26 cellular contexts compared by ENCODE assay signal in the genomic region with DNA sequence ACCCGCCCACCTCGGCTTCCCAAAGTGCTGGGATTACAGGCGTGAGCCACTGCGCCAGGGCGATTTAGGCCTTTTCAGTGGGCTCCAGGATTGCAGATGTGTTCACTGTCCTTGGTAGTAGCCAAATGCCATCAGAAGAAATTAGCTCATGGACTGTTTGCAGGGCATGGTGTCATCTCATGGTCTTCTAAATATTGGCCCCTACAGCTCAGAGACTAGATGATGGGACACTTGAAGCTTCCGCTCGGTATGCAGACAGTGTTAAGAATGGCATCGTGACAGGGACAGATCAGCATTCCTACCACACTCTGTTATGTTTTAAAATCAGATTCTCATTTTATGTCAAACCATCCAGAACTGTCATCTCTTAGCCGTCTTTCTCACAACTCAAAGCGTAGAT. TPM values are rescaled to one million over a fixed set of nuclear protein-coding genes. Genes with fewer than 3 reads are reported as not detected.
A peak's percentile ranks its signal among the peaks of the same experiment; 100 is the strongest.
DNase-seq lines count a peak whose midpoint lies in the region; ATAC-seq and TF ChIP-seq lines count a peak whose summit lies in the region.
"Had no signal": no experiment of that assay in that cellular context is flagged by ENCODE, and none has a peak within 500 bp of the region (broad histone marks: within the 10 kb centered on the region; RNA-seq: fewer than 3 reads in every experiment).

No MANE protein-coding gene starts in this region.

- H3K9me3 ChIP-seq in right cardiac atrium (ENCODE audit: control insufficient read depth, low read length) (no peaks in the 10 kb centered on the region), left ventricle myocardium inferior (replicated peaks) (no peaks in the 10 kb centered on the region)
- H3K9me3 ChIP-seq: BE2C, BLaER1 had no signal

- peak overlapping the region; percentile 9 for H3K4me3 Mint-ChIP-seq in glutamatergic neuron (ENCODE audit: unreplicated experiment)
- H3K4me3 Mint-ChIP-seq in activated CD4-positive, alpha-beta T cell treated with anti-CD3 and anti-CD28 coated beads for 36 hours = no peak overlapping the region
- H3K4me3 Mint-ChIP-seq: CD14-positive monocyte; CD4-positive, alpha-beta memory T cell; CD4-positive, CD25-positive, alpha-beta regulatory T cell; CD8-positive, alpha-beta memory T cell had no signal

- ATAC-seq in left cardiac atrium = peak; percentile 64 to 75
- no peak for ATAC-seq in Right ventricle myocardium inferior
- ATAC-seq in right cardiac atrium = peak; percentile 47 to 64
- ATAC-seq in activated CD4-positive, alpha-beta T cell treated with anti-CD3 and anti-CD28 coated beads for 36 hours = no peak
- ATAC-seq in HG02763 (IDR thresholded peaks at IDR 0.05; ENCODE audit: unreplicated experiment) = no peak
- ATAC-seq: GM12878 had no signal

- CTCF ChIA-PET in activated CD4-positive, alpha-beta T cell treated with anti-CD3 and anti-CD28 coated beads for 36 hours (lab: Charles Lee) = no interaction called here

- peaks cover 12% of the 10 kb centered on the region for H3K9me3 Mint-ChIP-seq in glutamatergic neuron (ENCODE audit: unreplicated experiment)
- no peaks in the 10 kb centered on the region for H3K9me3 Mint-ChIP-seq in activated CD4-positive, alpha-beta T cell treated with anti-CD3 and anti-CD28 coated beads for 36 hours (ENCODE audit: low read depth)

- peaks cover 3% of the 10 kb centered on the region for H3K27me3 Mint-ChIP-seq in glutamatergic neuron (ENCODE audit: unreplicated experiment)
- H3K27me3 Mint-ChIP-seq in activated CD4-positive, alpha-beta T cell treated with anti-CD3 and anti-CD28 coated beads for 36 hours = no peaks in the 10 kb centered on the region
- H3K27me3 Mint-ChIP-seq: CD4-positive, alpha-beta memory T cell; CD4-positive, CD25-positive, alpha-beta regulatory T cell; CD8-positive, alpha-beta memory T cell had no signal

- H3K27ac Mint-ChIP-seq in glutamatergic neuron (ENCODE audit: unreplicated experiment) = peak overlapping the region; percentile 21
- H3K27ac Mint-ChIP-seq in activated CD4-positive, alpha-beta T cell treated with anti-CD3 and anti-CD28 coated beads for 36 hours = no peak overlapping the region
- H3K27ac Mint-ChIP-seq: CD14-positive monocyte; CD4-positive, CD25-positive, alpha-beta regulatory T cell had no signal

- H3K4me3 ChIP-seq in right cardiac atrium (ENCODE audit: low read length) (no peak overlapping the region), left ventricle myocardium inferior (no peak overlapping the region)
- H3K4me3 ChIP-seq: BLaER1, GM12878 had no signal

- H3K4me1 ChIP-seq in right cardiac atrium (ENCODE audit: control insufficient read depth, insufficient read depth, low read length) (peaks cover 12% of the 10 kb centered on the region), left ventricle myocardium inferior (peaks cover 69% of the 10 kb centered on the region)
- H3K4me1 ChIP-seq: BE2C had no signal

- H3K27ac ChIP-seq in right cardiac atrium (ENCODE audit: low read length) (peak overlapping the region; percentile 31), left ventricle myocardium inferior (replicated peaks) (no peak overlapping the region)
- H3K27ac ChIP-seq: BLaER1 had no signal

- H3K4me1 Mint-ChIP-seq in glutamatergic neuron (ENCODE audit: low read depth, unreplicated experiment) = peaks cover 52% of the 10 kb centered on the region
- H3K4me1 Mint-ChIP-seq in activated CD4-positive, alpha-beta T cell treated with anti-CD3 and anti-CD28 coated beads for 36 hours = peaks cover 16% of the 10 kb centered on the region

- H3K27me3 ChIP-seq in right cardiac atrium (ENCODE audit: control insufficient read depth, insufficient read depth) = no peaks in the 10 kb centered on the region
- no peaks in the 10 kb centered on the region for H3K27me3 ChIP-seq in left ventricle myocardium inferior (ENCODE audit: low read depth)
- H3K27me3 ChIP-seq: BE2C, BLaER1 had no signal

- TF ChIP-seq CTCF in left ventricle myocardium inferior (IDR thresholded peaks at IDR 0.05; ENCODE audit: borderline replicate concordance) (no peak), glutamatergic neuron (IDR thresholded peaks at IDR 0.05; ENCODE audit: partially characterized antibody, unreplicated experiment) (no peak)

- H3K36me3 ChIP-seq in left ventricle myocardium inferior = no peaks in the 10 kb centered on the region
- H3K36me3 ChIP-seq: BE2C, BLaER1 had no signal

- intact Hi-C loops in left cardiac atrium (cut with DNase I) = no loop called here
- intact Hi-C loops in Right ventricle myocardium inferior (cut with DNase I) = no loop called here
- intact Hi-C loops in right cardiac atrium (cut with DNase I) = loop anchor here in 1 of 4 donors (5.0 kb wide), 1 partner anchor 581 kb away; no protein-coding TSS in a partner anchor
- intact Hi-C loops in left ventricle myocardium inferior (cut with micrococcal nuclease) = loop anchor here (10.0 kb wide), 1 partner anchor 206 kb away; no protein-coding TSS in a partner anchor
- intact Hi-C loops in activated CD4-positive, alpha-beta T cell treated with anti-CD3 and anti-CD28 coated beads for 36 hours (cut with DNase I, micrococcal nuclease) = no loop called here

- POLR2A ChIA-PET in activated CD4-positive, alpha-beta T cell treated with anti-CD3 and anti-CD28 coated beads for 36 hours (lab: Charles Lee) = no interaction called here

- 74% methylated on average over 10 of the region's 10 CpGs for WGBS in right cardiac atrium

- peaks cover 7% of the 10 kb centered on the region for H3K36me3 Mint-ChIP-seq in glutamatergic neuron (ENCODE audit: unreplicated experiment)
- peaks cover 2% of the 10 kb centered on the region for H3K36me3 Mint-ChIP-seq in activated CD4-positive, alpha-beta T cell treated with anti-CD3 and anti-CD28 coated beads for 36 hours (ENCODE audit: low read depth)

- no peak for DNase-seq in left cardiac atrium
- no peak for DNase-seq in Right ventricle myocardium inferior (ENCODE audit: missing footprints)
- DNase-seq in right cardiac atrium = no peak
- no peak for DNase-seq in left ventricle myocardium inferior
- DNase-seq in glutamatergic neuron = no peak
- DNase-seq in activated CD4-positive, alpha-beta T cell treated with anti-CD3 and anti-CD28 coated beads for 36 hours = no peak
- DNase-seq: 8988T; ACHN; BE2C; C1 segment of cervical spinal cord; CD4-positive, alpha-beta memory T cell; CD4-positive, CD25-positive, alpha-beta regulatory T cell; CD8-positive, alpha-beta memory T cell; COR-L47; DMS 273 treated with DMSO at 0.1 percent for 48 hours; DMS153; DMS53; DMS79; DND-41; EL; GDM1 had no signal

RNA-seq across cellular contexts. Expression of gene SLCO3A1, which starts 24.8 kb away (rescaled TPM):
- total RNA-seq in left cardiac atrium (10 to 100 TPM; 37.8 to 47.7 TPM), Right ventricle myocardium inferior (45.9 TPM), right cardiac atrium (10 to 100 TPM; 37.4 to 52.0 (median 46.2) TPM), left ventricle myocardium inferior (56.8 TPM), glutamatergic neuron (ENCODE audit: unreplicated experiment) (27.9 TPM)
- polyA plus RNA-seq in right cardiac atrium = 42.1 TPM
- 1 to 10 TPM; 5.6 to 5.8 TPM for total RNA-seq in activated CD4-positive, alpha-beta T cell treated with anti-CD3 and anti-CD28 coated beads for 36 hours
- total RNA-seq: G401 had no signal

Comparison
In these comparisons a context has a peak if more than half of its experiments do, and no peak if none do; other contexts are left out.
1. ATAC-seq: peak in left cardiac atrium (2 of 2) and right cardiac atrium (2 of 2); none in Right ventricle myocardium inferior (single experiment), activated CD4-positive, alpha-beta T cell treated with anti-CD3 and anti-CD28 coated beads for 36 hours (single experiment) and HG02763 (single experiment).